In the genomic region with DNA sequence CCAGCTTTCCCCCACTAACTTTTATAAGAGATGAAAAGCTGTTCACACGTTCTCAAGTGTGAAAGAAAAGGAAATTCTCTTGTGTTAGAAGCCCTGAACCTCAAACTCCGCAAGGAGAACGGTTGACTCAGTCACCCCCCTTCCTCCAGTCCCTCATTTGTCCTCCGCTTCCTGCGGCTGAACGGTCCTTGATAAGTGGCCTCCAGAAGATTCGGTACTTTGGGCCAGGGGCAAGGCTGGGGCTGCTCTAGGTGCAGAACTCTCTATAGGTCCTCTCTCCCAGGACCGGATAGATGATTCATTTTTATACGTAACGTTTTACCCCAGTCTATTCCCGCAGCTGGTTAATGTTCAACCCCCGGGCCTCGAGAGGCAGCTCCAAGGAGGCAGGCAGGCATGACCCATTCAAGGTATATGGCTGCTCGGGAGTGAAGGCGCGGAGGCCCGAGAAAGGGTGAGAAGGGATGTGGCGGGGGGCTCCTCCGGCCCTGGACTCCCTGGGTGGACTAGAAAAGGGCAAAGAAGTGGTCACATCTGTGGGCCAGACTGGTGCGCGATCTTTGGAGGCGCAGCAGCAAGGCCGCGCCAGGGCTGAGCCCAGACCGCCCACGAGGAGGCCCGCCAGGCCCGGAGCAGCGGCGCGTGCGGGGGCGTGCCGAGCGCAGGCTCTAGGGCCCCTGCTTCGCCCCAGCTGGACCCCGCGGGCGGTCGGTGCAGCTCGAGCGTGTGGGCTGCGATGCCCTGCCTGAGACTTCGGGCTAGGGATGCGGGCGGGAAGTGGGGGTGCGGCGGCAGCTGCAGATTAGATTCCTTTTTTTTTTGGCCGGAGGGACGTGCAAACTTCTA, we compare ENCODE assay signal across 9 cellular contexts. TPM values are rescaled to one million over a fixed set of nuclear protein-coding genes. Genes with fewer than 3 reads are reported as not detected.
DNase-seq lines count a peak whose midpoint lies in the region; ATAC-seq and TF ChIP-seq lines count a peak whose summit lies in the region.
"Had no signal": no experiment of that assay in that cellular context is flagged by ENCODE, and none has a peak within 500 bp of the region (broad histone marks: within the 10 kb centered on the region; RNA-seq: fewer than 3 reads in every experiment).

No MANE protein-coding gene starts in this region.

- H3K4me3 ChIP-seq in coronary artery (peak overlapping the region; percentile 62), subcutaneous abdominal adipose tissue (ENCODE audit: low read depth in 1 of 5, low read length in 5 of 5) (peak overlapping the region in 4 of 5 donors; percentile 38 to 43 (median 38)), dorsolateral prefrontal cortex (peak overlapping the region in 2 of 59 donors; percentile 7 to 28)

- ATAC-seq in HG02943 (IDR thresholded peaks at IDR 0.05; ENCODE audit: low read depth, unreplicated experiment) = peak; percentile 92
- no peak for ATAC-seq in foreskin keratinocyte

- no peaks in the 10 kb centered on the region for H3K9me3 ChIP-seq in subcutaneous abdominal adipose tissue (ENCODE audit: control insufficient read depth in 5 of 5, low read length in 5 of 5)

- H3K27me3 ChIP-seq in subcutaneous abdominal adipose tissue (ENCODE audit: control insufficient read depth in 5 of 5, insufficient read depth in 4 of 5, low read length in 5 of 5) (peaks cover 45 to 71% (median 63%) of the 10 kb centered on the region in 5 donors), foreskin keratinocyte (no peaks in the 10 kb centered on the region), dorsolateral prefrontal cortex (peaks cover 20 to 93% (median 77%) of the 10 kb centered on the region in 45 donors)

- H3K27me3 Mint-ChIP-seq in activated CD4-positive, alpha-beta T cell treated with anti-CD3 and anti-CD28 coated beads, Interleukin-2, amount 10 ng/mL, durations not matched to agents 24 days and 14 days = peaks cover 70% of the 10 kb centered on the region
- H3K27me3 Mint-ChIP-seq in activated CD4-positive, alpha-beta T cell treated with anti-CD3 and anti-CD28 coated beads, Interleukin-2, amount 10 ng/mL, durations not matched to agents 7 days and 5 days = peaks cover 74% of the 10 kb centered on the region

- peaks cover 6% of the 10 kb centered on the region for H3K9me3 Mint-ChIP-seq in activated CD4-positive, alpha-beta T cell treated with anti-CD3 and anti-CD28 coated beads, Interleukin-2, amount 10 ng/mL, durations not matched to agents 24 days and 14 days
- H3K9me3 Mint-ChIP-seq in activated CD4-positive, alpha-beta T cell treated with anti-CD3 and anti-CD28 coated beads, Interleukin-2, amount 10 ng/mL, durations not matched to agents 7 days and 5 days = no peaks in the 10 kb centered on the region

- H3K4me1 ChIP-seq in subcutaneous abdominal adipose tissue (ENCODE audit: control insufficient read depth in 5 of 5, insufficient read depth in 5 of 5, low read length in 5 of 5) (peaks cover 0 to 13% (median 10%) of the 10 kb centered on the region in 5 donors), foreskin keratinocyte (peaks cover 5% of the 10 kb centered on the region)

- no peaks in the 10 kb centered on the region for H3K4me1 Mint-ChIP-seq in activated CD4-positive, alpha-beta T cell treated with anti-CD3 and anti-CD28 coated beads, Interleukin-2, amount 10 ng/mL, durations not matched to agents 24 days and 14 days
- H3K4me1 Mint-ChIP-seq in activated CD4-positive, alpha-beta T cell treated with anti-CD3 and anti-CD28 coated beads, Interleukin-2, amount 10 ng/mL, durations not matched to agents 7 days and 5 days = no peaks in the 10 kb centered on the region

- POLR2A ChIA-PET in activated CD4-positive, alpha-beta T cell treated with anti-CD3 and anti-CD28 coated beads, Interleukin-2, amount 10 ng/mL, durations not matched to agents 7 days and 5 days (lab: Charles Lee) = interaction anchor here (0.6 kb wide), 1 partner anchor 9 kb away, joined by 5 read pairs; no protein-coding TSS in a partner anchor

- H3K27ac Mint-ChIP-seq in activated CD4-positive, alpha-beta T cell treated with anti-CD3 and anti-CD28 coated beads, Interleukin-2, amount 10 ng/mL, durations not matched to agents 24 days and 14 days = no peak overlapping the region
- H3K27ac Mint-ChIP-seq in activated CD4-positive, alpha-beta T cell treated with anti-CD3 and anti-CD28 coated beads, Interleukin-2, amount 10 ng/mL, durations not matched to agents 7 days and 5 days = no peak overlapping the region
- H3K27ac Mint-ChIP-seq: activated naive CD4-positive, alpha-beta T cell treated with anti-CD3 and anti-CD28 coated beads for 36 hours had no signal

- H3K36me3 ChIP-seq in subcutaneous abdominal adipose tissue (ENCODE audit: control insufficient read depth in 5 of 5, insufficient read depth in 5 of 5, low read length in 5 of 5) = no peaks in the 10 kb centered on the region

- CTCF ChIA-PET in activated CD4-positive, alpha-beta T cell treated with anti-CD3 and anti-CD28 coated beads, Interleukin-2, amount 10 ng/mL, durations not matched to agents 7 days and 5 days (lab: Charles Lee) = interaction anchor here (1.1 kb wide), 1 partner anchor 13 kb away, joined by 3 read pairs; no protein-coding TSS in a partner anchor

- H3K27ac ChIP-seq in coronary artery = no peak overlapping the region
- no peak overlapping the region for H3K27ac ChIP-seq in subcutaneous abdominal adipose tissue (ENCODE audit: low read depth, low read length)
- no peak overlapping the region for H3K27ac ChIP-seq in foreskin keratinocyte
- H3K27ac ChIP-seq in dorsolateral prefrontal cortex = no peak overlapping the region

- H3K4me3 Mint-ChIP-seq in activated CD4-positive, alpha-beta T cell treated with anti-CD3 and anti-CD28 coated beads, Interleukin-2, amount 10 ng/mL, durations not matched to agents 24 days and 14 days = no peak overlapping the region
- H3K4me3 Mint-ChIP-seq in activated CD4-positive, alpha-beta T cell treated with anti-CD3 and anti-CD28 coated beads, Interleukin-2, amount 10 ng/mL, durations not matched to agents 7 days and 5 days = no peak overlapping the region
- H3K4me3 Mint-ChIP-seq: activated naive CD4-positive, alpha-beta T cell treated with anti-CD3 and anti-CD28 coated beads for 36 hours had no signal

- DNase-seq in activated CD4-positive, alpha-beta T cell treated with anti-CD3 and anti-CD28 coated beads, Interleukin-2, amount 10 ng/mL, durations not matched to agents 24 days and 14 days = peak; percentile 53
- no peak for DNase-seq in activated CD4-positive, alpha-beta T cell treated with anti-CD3 and anti-CD28 coated beads, Interleukin-2, amount 10 ng/mL, durations not matched to agents 7 days and 5 days
- DNase-seq in coronary artery (ENCODE audit: low spot score) = no peak
- DNase-seq in stimulated activated CD4-positive, alpha-beta T cell treated with anti-CD3 and anti-CD28 coated beads, Interleukin-4, amount 100 ng/mL, for 1 hour = no peak
- no peak for DNase-seq in foreskin keratinocyte
- no peak for DNase-seq in dorsolateral prefrontal cortex
- DNase-seq: activated naive CD4-positive, alpha-beta T cell treated with anti-CD3 and anti-CD28 coated beads for 36 hours had no signal

- H3K36me3 Mint-ChIP-seq in activated CD4-positive, alpha-beta T cell treated with anti-CD3 and anti-CD28 coated beads, Interleukin-2, amount 10 ng/mL, durations not matched to agents 24 days and 14 days (ENCODE audit: low read depth) = peaks cover 3% of the 10 kb centered on the region
- peaks cover 3% of the 10 kb centered on the region for H3K36me3 Mint-ChIP-seq in activated CD4-positive, alpha-beta T cell treated with anti-CD3 and anti-CD28 coated beads, Interleukin-2, amount 10 ng/mL, durations not matched to agents 7 days and 5 days (ENCODE audit: low read depth)

- H3K9ac ChIP-seq in subcutaneous abdominal adipose tissue (ENCODE audit: low read length in 5 of 5) = no peak overlapping the region

- intact Hi-C loops in activated CD4-positive, alpha-beta T cell treated with anti-CD3 and anti-CD28 coated beads, Interleukin-2, amount 10 ng/mL, durations not matched to agents 24 days and 14 days (cut with micrococcal nuclease) = loop anchor here (1.0 kb wide), 1 partner anchor 10 kb away; no protein-coding TSS in a partner anchor
- intact Hi-C loops in dorsolateral prefrontal cortex (cut with DNase I) = no loop called here

- TF ChIP-seq CTCF in coronary artery (IDR thresholded peaks at IDR 0.05) (no peak), foreskin keratinocyte (conservative IDR thresholded peaks at IDR 0.05) (no peak), dorsolateral prefrontal cortex (IDR thresholded peaks at IDR 0.05 in 54 of 56, conservative IDR thresholded peaks at IDR 0.05 in 2 of 56; ENCODE audit: low read depth in 1 of 56, partially characterized antibody in 56 of 56) (no peak)

RNA-seq across cellular contexts. Expression of a gene that starts 11.7 kb away (rescaled TPM):
- 0.09 TPM in 1 of 2 replicates, not detected in the other for total RNA-seq in activated CD4-positive, alpha-beta T cell treated with anti-CD3 and anti-CD28 coated beads, Interleukin-2, amount 10 ng/mL, durations not matched to agents 24 days and 14 days
- not detected for total RNA-seq in activated CD4-positive, alpha-beta T cell treated with anti-CD3 and anti-CD28 coated beads, Interleukin-2, amount 10 ng/mL, durations not matched to agents 7 days and 5 days
- total RNA-seq in foreskin keratinocyte (22.2 and 27.1 TPM in 2 replicates), dorsolateral prefrontal cortex (not detected)
- polyA plus RNA-seq in foreskin keratinocyte = 15.4 and 19.3 TPM in 2 replicates
- total RNA-seq: activated naive CD4-positive, alpha-beta T cell treated with anti-CD3 and anti-CD28 coated beads for 36 hours had no signal

Comparison
In these comparisons a context has a peak if more than half of its experiments do, and no peak if none do; other contexts are left out.
1. RNA of a gene that starts 11.7 kb away (total RNA-seq): 22.2 to 27.1 TPM in foreskin keratinocyte; 0.09 TPM in activated CD4-positive, alpha-beta T cell treated with anti-CD3 and anti-CD28 coated beads, Interleukin-2, amount 10 ng/mL, durations not matched to agents 24 days and 14 days, not detected in activated CD4-positive, alpha-beta T cell treated with anti-CD3 and anti-CD28 coated beads, Interleukin-2, amount 10 ng/mL, durations not matched to agents 7 days and 5 days and not detected in dorsolateral prefrontal cortex; every median in the first group is over 10 times any median in the second.